Comparison of ENCODE assay signal across 1 cellular context in genomic region chr14:20412876-20413784, GRCh38.
TF ChIP-seq lines count a peak whose summit lies in the region.

Gene TEP1, minus strand, starts transcription at chr14:20413501. Its CDS starts 5,062 bp downstream, at chr14:20408439.

TF ChIP-seq in K562, 482 proteins besides CTCF, POLR2A, EP300 and RAD21 (continued from another document and continues in another):
- TF ChIP-seq, protein P1, sequence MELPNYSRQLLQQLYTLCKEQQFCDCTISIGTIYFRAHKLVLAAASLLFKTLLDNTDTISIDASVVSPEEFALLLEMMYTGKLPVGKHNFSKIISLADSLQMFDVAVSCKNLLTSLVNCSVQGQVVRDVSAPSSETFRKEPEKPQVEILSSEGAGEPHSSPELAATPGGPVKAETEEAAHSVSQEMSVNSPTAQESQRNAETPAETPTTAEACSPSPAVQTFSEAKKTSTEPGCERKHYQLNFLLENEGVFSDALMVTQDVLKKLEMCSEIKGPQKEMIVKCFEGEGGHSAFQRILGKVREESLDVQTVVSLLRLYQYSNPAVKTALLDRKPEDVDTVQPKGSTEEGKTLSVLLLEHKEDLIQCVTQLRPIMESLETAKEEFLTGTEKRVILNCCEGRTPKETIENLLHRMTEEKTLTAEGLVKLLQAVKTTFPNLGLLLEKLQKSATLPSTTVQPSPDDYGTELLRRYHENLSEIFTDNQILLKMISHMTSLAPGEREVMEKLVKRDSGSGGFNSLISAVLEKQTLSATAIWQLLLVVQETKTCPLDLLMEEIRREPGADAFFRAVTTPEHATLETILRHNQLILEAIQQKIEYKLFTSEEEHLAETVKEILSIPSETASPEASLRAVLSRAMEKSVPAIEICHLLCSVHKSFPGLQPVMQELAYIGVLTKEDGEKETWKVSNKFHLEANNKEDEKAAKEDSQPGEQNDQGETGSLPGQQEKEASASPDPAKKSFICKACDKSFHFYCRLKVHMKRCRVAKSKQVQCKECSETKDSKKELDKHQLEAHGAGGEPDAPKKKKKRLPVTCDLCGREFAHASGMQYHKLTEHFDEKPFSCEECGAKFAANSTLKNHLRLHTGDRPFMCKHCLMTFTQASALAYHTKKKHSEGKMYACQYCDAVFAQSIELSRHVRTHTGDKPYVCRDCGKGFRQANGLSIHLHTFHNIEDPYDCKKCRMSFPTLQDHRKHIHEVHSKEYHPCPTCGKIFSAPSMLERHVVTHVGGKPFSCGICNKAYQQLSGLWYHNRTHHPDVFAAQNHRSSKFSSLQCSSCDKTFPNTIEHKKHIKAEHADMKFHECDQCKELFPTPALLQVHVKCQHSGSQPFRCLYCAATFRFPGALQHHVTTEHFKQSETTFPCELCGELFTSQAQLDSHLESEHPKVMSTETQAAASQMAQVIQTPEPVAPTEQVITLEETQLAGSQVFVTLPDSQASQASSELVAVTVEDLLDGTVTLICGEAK (IDR thresholded peaks at IDR 0.05): peak; percentile 77
- TF ChIP-seq, protein P1 (CRISPR knock-in tag; IDR thresholded peaks at IDR 0.05): no peak
- TF ChIP-seq SP2 (IDR thresholded peaks at IDR 0.05; ENCODE audit: extremely low read depth, low read depth, low read length, poor library complexity, severe bottlenecking): no peak
- no peak for TF ChIP-seq ZNF551 (CRISPR knock-in tag; IDR thresholded peaks at IDR 0.05)
- TF ChIP-seq HMG20A (CRISPR knock-in tag; conservative IDR thresholded peaks at IDR 0.05): no peak
- TF ChIP-seq PRDM10 (IDR thresholded peaks at IDR 0.05; ENCODE audit: partially characterized antibody): peak; percentile 57
- no peak for TF ChIP-seq KLF16 (IDR thresholded peaks at IDR 0.05)
- peak; percentile 84 for TF ChIP-seq PHF8 (IDR thresholded peaks at IDR 0.05; ENCODE audit: borderline replicate concordance, low read length)
- TF ChIP-seq, protein P2, sequence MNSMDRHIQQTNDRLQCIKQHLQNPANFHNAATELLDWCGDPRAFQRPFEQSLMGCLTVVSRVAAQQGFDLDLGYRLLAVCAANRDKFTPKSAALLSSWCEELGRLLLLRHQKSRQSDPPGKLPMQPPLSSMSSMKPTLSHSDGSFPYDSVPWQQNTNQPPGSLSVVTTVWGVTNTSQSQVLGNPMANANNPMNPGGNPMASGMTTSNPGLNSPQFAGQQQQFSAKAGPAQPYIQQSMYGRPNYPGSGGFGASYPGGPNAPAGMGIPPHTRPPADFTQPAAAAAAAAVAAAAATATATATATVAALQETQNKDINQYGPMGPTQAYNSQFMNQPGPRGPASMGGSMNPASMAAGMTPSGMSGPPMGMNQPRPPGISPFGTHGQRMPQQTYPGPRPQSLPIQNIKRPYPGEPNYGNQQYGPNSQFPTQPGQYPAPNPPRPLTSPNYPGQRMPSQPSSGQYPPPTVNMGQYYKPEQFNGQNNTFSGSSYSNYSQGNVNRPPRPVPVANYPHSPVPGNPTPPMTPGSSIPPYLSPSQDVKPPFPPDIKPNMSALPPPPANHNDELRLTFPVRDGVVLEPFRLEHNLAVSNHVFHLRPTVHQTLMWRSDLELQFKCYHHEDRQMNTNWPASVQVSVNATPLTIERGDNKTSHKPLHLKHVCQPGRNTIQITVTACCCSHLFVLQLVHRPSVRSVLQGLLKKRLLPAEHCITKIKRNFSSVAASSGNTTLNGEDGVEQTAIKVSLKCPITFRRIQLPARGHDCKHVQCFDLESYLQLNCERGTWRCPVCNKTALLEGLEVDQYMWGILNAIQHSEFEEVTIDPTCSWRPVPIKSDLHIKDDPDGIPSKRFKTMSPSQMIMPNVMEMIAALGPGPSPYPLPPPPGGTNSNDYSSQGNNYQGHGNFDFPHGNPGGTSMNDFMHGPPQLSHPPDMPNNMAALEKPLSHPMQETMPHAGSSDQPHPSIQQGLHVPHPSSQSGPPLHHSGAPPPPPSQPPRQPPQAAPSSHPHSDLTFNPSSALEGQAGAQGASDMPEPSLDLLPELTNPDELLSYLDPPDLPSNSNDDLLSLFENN (IDR thresholded peaks at IDR 0.05; ENCODE audit: low read depth in 2 of 2, low read length in 2 of 2): no peak
- no peak for TF ChIP-seq THRAP3 (IDR thresholded peaks at IDR 0.05; ENCODE audit: borderline replicate concordance)
- TF ChIP-seq ZBTB11 (CRISPR knock-in tag; IDR thresholded peaks at IDR 0.05): peak; percentile 17 to 87 (median 54); a peak in 3 of 6 replicates
- TF ChIP-seq SRSF3 (IDR thresholded peaks at IDR 0.05; ENCODE audit: insufficient read depth, low read length): no peak
- TF ChIP-seq TAF7 (tag; IDR thresholded peaks at IDR 0.05): peak; percentile 14; the same call in 1 of the 2 replicates
- TF ChIP-seq MCM5 (IDR thresholded peaks at IDR 0.05; ENCODE audit: low read depth): no peak
- TF ChIP-seq HCFC1 (IDR thresholded peaks at IDR 0.05; ENCODE audit: low read depth, low read length): no peak
- TF ChIP-seq HIVEP1 (CRISPR knock-in tag; IDR thresholded peaks at IDR 0.05): no peak
- no peak for TF ChIP-seq ZNF407 (IDR thresholded peaks at IDR 0.05; ENCODE audit: low read depth)
- TF ChIP-seq ILF3 (IDR thresholded peaks at IDR 0.05; ENCODE audit: borderline replicate concordance): no peak
- TF ChIP-seq STAG1 (CRISPR knock-in tag; IDR thresholded peaks at IDR 0.05; ENCODE audit: borderline replicate concordance): no peak
- no peak for TF ChIP-seq PHB (CRISPR knock-in tag; IDR thresholded peaks at IDR 0.05)
- TF ChIP-seq, protein P3, sequence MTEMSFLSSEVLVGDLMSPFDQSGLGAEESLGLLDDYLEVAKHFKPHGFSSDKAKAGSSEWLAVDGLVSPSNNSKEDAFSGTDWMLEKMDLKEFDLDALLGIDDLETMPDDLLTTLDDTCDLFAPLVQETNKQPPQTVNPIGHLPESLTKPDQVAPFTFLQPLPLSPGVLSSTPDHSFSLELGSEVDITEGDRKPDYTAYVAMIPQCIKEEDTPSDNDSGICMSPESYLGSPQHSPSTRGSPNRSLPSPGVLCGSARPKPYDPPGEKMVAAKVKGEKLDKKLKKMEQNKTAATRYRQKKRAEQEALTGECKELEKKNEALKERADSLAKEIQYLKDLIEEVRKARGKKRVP (CRISPR knock-in tag; IDR thresholded peaks at IDR 0.05): no peak
